In genomic region chr10:115355162-115355760, GRCh38 we compare ENCODE assay signal across 8 cellular contexts.
DNase-seq lines count a peak whose midpoint lies in the region; TF ChIP-seq lines count a peak whose summit lies in the region.

No MANE protein-coding gene starts in this region.

- TF ChIP-seq CTCF in 22Rv1 (IDR thresholded peaks at IDR 0.05), result peak; percentile 85

- no peaks in the 10 kb centered on the region for H3K36me3 ChIP-seq in HAP-1 (replicated peaks)
- no peaks in the 10 kb centered on the region for H3K36me3 ChIP-seq in MG63

- no peaks in the 10 kb centered on the region for H3K4me1 ChIP-seq in HAP-1

- in situ Hi-C loops in HAP-1 (cut with MboI; ENCODE audit: low sequenced_read_pairs) (no loop called here), SK-MEL-5 (cut with HindIII; ENCODE audit: low pct_unique_long_range_greater_than_20kb, low sequenced_read_pairs) (no loop called here)

- DNase-seq in GM03348 (ENCODE audit: low spot score), result peak; percentile 63
- peak; percentile 36 to 58 for DNase-seq in HAP-1 (ENCODE audit: low spot score in 2 of 2)
- peak; percentile 37 for DNase-seq in MG63
- peak; percentile 76 for DNase-seq in SK-MEL-5 (ENCODE audit: low read depth, low spot score)
- DNase-seq in fibroblast of peridontal ligament (ENCODE audit: extremely low read depth), result peak; percentile 14
- DNase-seq in putamen (ENCODE audit: low spot score), result peak; percentile 26
- DNase-seq in stimulated activated naive CD4-positive, alpha-beta T cell treated with Interleukin-2 at 50 U/mL for 16 hours (lab: John Stamatoyannopoulos, UW), result no peak

- no peak overlapping the region for H3K27ac ChIP-seq in 22Rv1

- H3K4me3 ChIP-seq in HAP-1, result no peak overlapping the region
- H3K4me3 ChIP-seq in MG63, result no peak overlapping the region

- H3K9me3 ChIP-seq in HAP-1 (no peaks in the 10 kb centered on the region), MG63 (no peaks in the 10 kb centered on the region)

- H3K27me3 ChIP-seq in HAP-1 (ENCODE audit: low read depth) (no peaks in the 10 kb centered on the region), MG63 (no peaks in the 10 kb centered on the region)
